In genomic region chr2:191265311-191266170, GRCh38 we compare ENCODE assay signal across 13 cellular contexts. TPM values are rescaled to one million over a fixed set of nuclear protein-coding genes. Genes with fewer than 3 reads are reported as not detected.
A peak's percentile ranks its signal among the peaks of the same experiment; 100 is the strongest.
DNase-seq lines count a peak whose midpoint lies in the region; ATAC-seq and TF ChIP-seq lines count a peak whose summit lies in the region.
"Had no signal": no experiment of that assay in that cellular context is flagged by ENCODE, and none has a peak within 500 bp of the region (broad histone marks: within the 10 kb centered on the region; RNA-seq: fewer than 3 reads in every experiment).

No MANE protein-coding gene starts in this region.

- CTCF ChIA-PET in SK-N-SH (lab: Yijun Ruan, JAX), result interaction anchor here (0.9 to 1.4 kb wide), 3 partner anchors 12 to 256 kb away, joined by 3 to 4 read pairs (median 3); no protein-coding TSS in a partner anchor

- TF ChIP-seq EP300 in SK-N-SH (IDR thresholded peaks at IDR 0.05; ENCODE audit: borderline replicate concordance in 1 of 2, low read depth in 1 of 2, low read length in 1 of 2) (no peak), esophagus muscularis mucosa (IDR thresholded peaks at IDR 0.05) (no peak)

- intact Hi-C loops in esophagus muscularis mucosa (cut with DNase I) (no loop called here), mucosa of descending colon (cut with DNase I, micrococcal nuclease) (no loop called here), vagina (cut with DNase I) (no loop called here)

- H3K9ac ChIP-seq in SK-N-SH, result no peak overlapping the region

- DNase-seq in SK-N-SH (no peak), esophagus muscularis mucosa (ENCODE audit: extremely low spot score) (no peak), mucosa of descending colon (peak in 1 of 3 donors; percentile 33), vagina (ENCODE audit: extremely low spot score in 2 of 2) (no peak)
- DNase-seq: activated CD4-positive, alpha-beta T cell treated with anti-CD3 and anti-CD28 coated beads for 36 hours; amygdala; spleen; stimulated activated naive CD8-positive, alpha-beta T cell treated with anti-CD3 and anti-CD28 coated beads, Interleukin-15, amount 100 ng/mL, for 72 hours had no signal

- peaks cover 14 to 32% of the 10 kb centered on the region in 2 experiments for H3K4me1 ChIP-seq in SK-N-SH (ENCODE audit: control insufficient read depth in 1 of 2, insufficient read depth in 2 of 2, low read depth in 1 of 2, low read length in 1 of 2)
- peaks cover 18 to 25% (median 21%) of the 10 kb centered on the region in 4 donors for H3K4me1 ChIP-seq in esophagus muscularis mucosa
- H3K4me1 ChIP-seq in mucosa of descending colon (ENCODE audit: low read depth), result no peaks in the 10 kb centered on the region
- peaks cover 21% of the 10 kb centered on the region for H3K4me1 ChIP-seq in vagina

- H3K4me2 ChIP-seq in SK-N-SH, result peak overlapping the region; percentile 35

- WGBS in SK-N-SH (ENCODE audit: low lambda C conversion rate), result 86% methylated on average over 14 of the region's 15 CpGs
- WGBS in esophagus muscularis mucosa, result 37% methylated on average over 15 of the region's 15 CpGs

- H3K4me3 ChIP-seq in SK-N-SH (ENCODE audit: low read depth in 2 of 2, low read length in 1 of 2) (no peak overlapping the region), esophagus muscularis mucosa (peak overlapping the region in 3 of 4 donors; percentile 4 to 24 (median 10)), mucosa of descending colon (no peak overlapping the region), vagina (no peak overlapping the region)
- H3K4me3 ChIP-seq: spleen had no signal

- H4K20me1 ChIP-seq in SK-N-SH (ENCODE audit: insufficient read depth), result peaks cover 21% of the 10 kb centered on the region; the same call in 1 of the 2 replicates

- H3K9me3 ChIP-seq in SK-N-SH, result no peaks in the 10 kb centered on the region
- no peaks in the 10 kb centered on the region for H3K9me3 ChIP-seq in esophagus muscularis mucosa
- H3K9me3 ChIP-seq in mucosa of descending colon, result no peaks in the 10 kb centered on the region
- H3K9me3 ChIP-seq in vagina, result no peaks in the 10 kb centered on the region
- H3K9me3 ChIP-seq: spleen had no signal

- peaks cover 26% of the 10 kb centered on the region for H3F3A ChIP-seq in SK-N-SH (replicated peaks; ENCODE audit: insufficient read depth)

- ATAC-seq in SK-N-SH treated with all-trans-retinoic acid at 6 μM for 48 hours, result no peak; the same call in 2 of the 3 replicates
- peak; percentile 89 for ATAC-seq in mucosa of descending colon
- no peak for ATAC-seq in HG03439 (IDR thresholded peaks at IDR 0.05; ENCODE audit: unreplicated experiment)
- no peak for ATAC-seq in GM19023 (IDR thresholded peaks at IDR 0.05; ENCODE audit: unreplicated experiment)
- no peak for ATAC-seq in GM19463 (IDR thresholded peaks at IDR 0.05; ENCODE audit: unreplicated experiment)
- ATAC-seq: stimulated activated naive CD8-positive, alpha-beta T cell treated with anti-CD3 and anti-CD28 coated beads, Interleukin-15, amount 100 ng/mL, for 72 hours had no signal

- POLR2A ChIA-PET in SK-N-SH (lab: Yijun Ruan, JAX), result no interaction called here

- TF ChIP-seq CTCF in SK-N-SH (IDR thresholded peaks at IDR 0.05) (no peak), esophagus muscularis mucosa (IDR thresholded peaks at IDR 0.05) (no peak), mucosa of descending colon (IDR thresholded peaks at IDR 0.05) (no peak), vagina (IDR thresholded peaks at IDR 0.05) (no peak)

- no peak for TF ChIP-seq RAD21 in SK-N-SH (IDR thresholded peaks at IDR 0.05; ENCODE audit: low read length)

- H3K27ac ChIP-seq in SK-N-SH (ENCODE audit: low read depth in 2 of 2, low read length in 1 of 2), result peak overlapping the region; percentile 60 to 77; a peak in 3 of 4 replicates
- peak overlapping the region; percentile 16 to 46 (median 24) for H3K27ac ChIP-seq in esophagus muscularis mucosa (replicated peaks in 1 of 4)
- H3K27ac ChIP-seq in vagina, result peak overlapping the region; percentile 21
- H3K27ac ChIP-seq: 22Rv1, spleen had no signal

- H3K27me3 ChIP-seq in SK-N-SH (ENCODE audit: insufficient read depth) (no peaks in the 10 kb centered on the region), esophagus muscularis mucosa (no peaks in the 10 kb centered on the region), vagina (no peaks in the 10 kb centered on the region)
- H3K27me3 ChIP-seq: spleen had no signal

- no peak overlapping the region for H2AFZ ChIP-seq in SK-N-SH (ENCODE audit: low read depth)

- H3K9me2 ChIP-seq in SK-N-SH, result no peaks in the 10 kb centered on the region

- H3K79me2 ChIP-seq in SK-N-SH (ENCODE audit: insufficient read depth), result peaks cover 92% of the 10 kb centered on the region

- no peaks in the 10 kb centered on the region for H3K36me3 ChIP-seq in SK-N-SH (replicated peaks in 1 of 2; ENCODE audit: control insufficient read depth in 1 of 2, insufficient read depth in 2 of 2, low read length in 1 of 2)
- no peaks in the 10 kb centered on the region for H3K36me3 ChIP-seq in esophagus muscularis mucosa
- no peaks in the 10 kb centered on the region for H3K36me3 ChIP-seq in mucosa of descending colon (ENCODE audit: low read depth)
- H3K36me3 ChIP-seq in vagina, result no peaks in the 10 kb centered on the region
- H3K36me3 ChIP-seq: spleen had no signal

- no peak for TF ChIP-seq POLR2A in esophagus muscularis mucosa (IDR thresholded peaks at IDR 0.05; ENCODE audit: low read depth)
- no peak for TF ChIP-seq POLR2A in vagina (IDR thresholded peaks at IDR 0.05)

TF ChIP-seq in SK-N-SH, 30 proteins besides CTCF, POLR2A, EP300 and RAD21:
- TF ChIP-seq FOXM1 (IDR thresholded peaks at IDR 0.05; ENCODE audit: low read depth) (no peak), NFIC (IDR thresholded peaks at IDR 0.05; ENCODE audit: borderline replicate concordance) (no peak), GATA2 (CRISPR knock-in tag; IDR thresholded peaks at IDR 0.05) (no peak), NRF1 (IDR thresholded peaks at IDR 0.05; ENCODE audit: low read depth, low read length) (no peak), EZH2phosphoT487 (IDR thresholded peaks at IDR 0.05; ENCODE audit: borderline replicate concordance, low read depth) (no peak), ELF1 (IDR thresholded peaks at IDR 0.05) (no peak), CHD2 (IDR thresholded peaks at IDR 0.05; ENCODE audit: low read length, partially characterized antibody) (no peak)

TF ChIP-seq in SK-N-SH treated with all-trans-retinoic acid at 6 μM for 48 hours, 23 proteins besides CTCF, POLR2A, EP300 and RAD21:
- no peak for TF ChIP-seq CSDC2 (CRISPR knock-in tag; IDR thresholded peaks at IDR 0.05)
- TF ChIP-seq ZNF70 (CRISPR knock-in tag; IDR thresholded peaks at IDR 0.05), result no peak
- TF ChIP-seq, protein P1, sequence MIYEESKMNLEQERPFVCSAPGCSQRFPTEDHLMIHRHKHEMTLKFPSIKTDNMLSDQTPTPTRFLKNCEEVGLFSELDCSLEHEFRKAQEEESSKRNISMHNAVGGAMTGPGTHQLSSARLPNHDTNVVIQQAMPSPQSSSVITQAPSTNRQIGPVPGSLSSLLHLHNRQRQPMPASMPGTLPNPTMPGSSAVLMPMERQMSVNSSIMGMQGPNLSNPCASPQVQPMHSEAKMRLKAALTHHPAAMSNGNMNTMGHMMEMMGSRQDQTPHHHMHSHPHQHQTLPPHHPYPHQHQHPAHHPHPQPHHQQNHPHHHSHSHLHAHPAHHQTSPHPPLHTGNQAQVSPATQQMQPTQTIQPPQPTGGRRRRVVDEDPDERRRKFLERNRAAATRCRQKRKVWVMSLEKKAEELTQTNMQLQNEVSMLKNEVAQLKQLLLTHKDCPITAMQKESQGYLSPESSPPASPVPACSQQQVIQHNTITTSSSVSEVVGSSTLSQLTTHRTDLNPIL (CRISPR knock-in tag; IDR thresholded peaks at IDR 0.05; ENCODE audit: low read depth), result no peak
- TF ChIP-seq TOX (CRISPR knock-in tag; IDR thresholded peaks at IDR 0.05; ENCODE audit: borderline replicate concordance), result no peak
- TF ChIP-seq SNAI2 (CRISPR knock-in tag; IDR thresholded peaks at IDR 0.05), result no peak
- no peak for TF ChIP-seq PPARA (CRISPR knock-in tag; IDR thresholded peaks at IDR 0.05; ENCODE audit: borderline replicate concordance)
- TF ChIP-seq OSR1 (CRISPR knock-in tag; IDR thresholded peaks at IDR 0.05), result no peak
- TF ChIP-seq ZC3H10 (CRISPR knock-in tag; IDR thresholded peaks at IDR 0.05), result no peak
- TF ChIP-seq ZNF565 (CRISPR knock-in tag; conservative IDR thresholded peaks at IDR 0.05; ENCODE audit: low read depth), result no peak
- TF ChIP-seq ESRRG (CRISPR knock-in tag; IDR thresholded peaks at IDR 0.05), result no peak
- no peak for TF ChIP-seq TSHZ2 (CRISPR knock-in tag; IDR thresholded peaks at IDR 0.05)
- TF ChIP-seq ISL1 (CRISPR knock-in tag; IDR thresholded peaks at IDR 0.05), result no peak
TF ChIP-seq in SK-N-SH treated with all-trans-retinoic acid at 6 μM for 48 hours: peak in this region for 0.

RNA-seq across cellular contexts. Expression of gene MYO1B, which starts 20.3 kb away (rescaled TPM):
- polyA plus RNA-seq in SK-N-SH (2012; rRNA removed), result 20.2 and 26.5 TPM in 2 replicates
- 31.0 and 32.2 TPM in 2 replicates for polyA plus RNA-seq in SK-N-SH (2012; cell fraction: cytosol; rRNA removed)
- polyA plus RNA-seq in SK-N-SH (2012; cell fraction: nucleus; rRNA removed), result 12.7 and 29.2 TPM in 2 replicates
- total RNA-seq in esophagus muscularis mucosa (10 to 100 TPM; 14.8 to 17.3 (median 15.9) TPM), mucosa of descending colon (10 to 100 TPM; 35.1 to 64.8 (median 54.6) TPM), vagina (43.7 TPM)

Comparison
In these comparisons a context has a peak if more than half of its experiments do, and no peak if none do; other contexts are left out.
1. H3K4me3 ChIP-seq: peak in esophagus muscularis mucosa (3 of 4); none in SK-N-SH (0 of 2), mucosa of descending colon (single experiment) and vagina (0 of 2).
2. Peak in every context shown above with its lines, with median percentiles within 50 percentile points of each other: H3K27ac ChIP-seq.